In genomic region chr12:115468087-115468510, GRCh38 we compare ENCODE assay signal across 13 cellular contexts.
DNase-seq lines count a peak whose midpoint lies in the region; ATAC-seq, FAIRE-seq and TF ChIP-seq lines count a peak whose summit lies in the region.
"Had no signal": no experiment of that assay in that cellular context is flagged by ENCODE, and none has a peak within 500 bp of the region (broad histone marks: within the 10 kb centered on the region; RNA-seq: fewer than 3 reads in every experiment).

No MANE protein-coding gene starts in this region.

- TF ChIP-seq EP300 in K562 (IDR thresholded peaks at IDR 0.05; ENCODE audit: low read length), result no peak

- ATAC-seq in K562, result peak; percentile 51; the same call in 1 of the 3 replicates
- peak; percentile 99 for ATAC-seq in left lobe of liver
- no peak for ATAC-seq in GM21786 (IDR thresholded peaks at IDR 0.05; ENCODE audit: unreplicated experiment)
- no peak for ATAC-seq in HG02759 (IDR thresholded peaks at IDR 0.05; ENCODE audit: unreplicated experiment)

- H3K36me3 ChIP-seq in BJ (ENCODE audit: control insufficient read depth, insufficient read depth, low read length), result no peaks in the 10 kb centered on the region
- no peaks in the 10 kb centered on the region for H3K36me3 ChIP-seq in K562 (ENCODE audit: control insufficient read depth, insufficient read depth, low read length)

- H3K9ac ChIP-seq in K562 (ENCODE audit: insufficient read depth in 1 of 2, low read depth in 2 of 2, low read length in 2 of 2), result no peak overlapping the region
- H3K9ac ChIP-seq: parathyroid adenoma had no signal

- no peak for FAIRE-seq in K562 (lab: Jason Lieb, UNC)

- no peaks in the 10 kb centered on the region; a peak in 1 of 5 replicates for H3K4me1 ChIP-seq in K562 (replicated peaks in 1 of 2; ENCODE audit: control insufficient read depth in 2 of 2, insufficient read depth in 2 of 2, low read length in 2 of 2)
- H3K4me1 ChIP-seq: parathyroid adenoma had no signal

- in situ Hi-C loops in K562 (cut with MboI), result no loop called here

- H3K9me3 ChIP-seq in K562 (replicated peaks; ENCODE audit: control insufficient read depth, insufficient read depth, low read depth, low read length), result no peaks in the 10 kb centered on the region

- DNase-seq in BJ (ENCODE audit: low read depth) (no peak), M059J (ENCODE audit: low read depth) (peak; percentile 66), K562 (ENCODE audit: extremely low read depth in 1 of 4, low spot score in 3 of 4) (no peak), left lobe of liver (ENCODE audit: low spot score) (peak; percentile 71), NCI-H69 (lab: John Stamatoyannopoulos, UW) (no peak), inferior parietal cortex (ENCODE audit: extremely low spot score) (no peak)
- DNase-seq: amniotic stem cell, KG1 had no signal

- H3K9me1 ChIP-seq in K562 (ENCODE audit: control insufficient read depth, insufficient read depth, low read length), result no peaks in the 10 kb centered on the region

- CTCF ChIA-PET in BJ (lab: Yijun Ruan, JAX), result interaction anchor here (0.6 to 1.2 kb wide), 2 partner anchors 35 to 335 kb away, joined by 3 to 5 read pairs; no protein-coding TSS in a partner anchor
- CTCF ChIA-PET in K562 (lab: Yijun Ruan, JAX; ENCODE audit: low intra/inter-chr PET ratio), result interaction anchor here (0.6 kb wide), 1 partner anchor 805 kb away, joined by 3 read pairs; no protein-coding TSS in a partner anchor

- TF ChIP-seq CTCF in BJ (IDR thresholded peaks at IDR 0.05; ENCODE audit: insufficient read depth, low read depth, low read length) (peak; percentile 33), K562 (IDR thresholded peaks at IDR 0.05 in 2 of 3, conservative IDR thresholded peaks at IDR 0.05 in 1 of 3; ENCODE audit: insufficient read depth in 2 of 3, low read depth in 1 of 3, low read length in 3 of 3) (no peak)

- no peaks in the 10 kb centered on the region for H3K79me2 ChIP-seq in K562 (ENCODE audit: control insufficient read depth, insufficient read depth, low read length)
- H3K79me2 ChIP-seq: parathyroid adenoma had no signal

- TF ChIP-seq POLR2A in K562 (conservative IDR thresholded peaks at IDR 0.05), result no peak

- H3K4me3 ChIP-seq in BJ (ENCODE audit: low read depth, low read length) (no peak overlapping the region), K562 (no peak overlapping the region)

- BruUV-seq in K562 (replicated peaks; lab: Mats Ljungman, UMichigan), result no TSS peak

- H2AFZ ChIP-seq in K562 (ENCODE audit: low read depth, low read length), result no peak overlapping the region
- H2AFZ ChIP-seq: parathyroid adenoma had no signal

- intact Hi-C loops in K562 (cut with micrococcal nuclease), result no loop called here

- POLR2A ChIA-PET in BJ (lab: Charles Lee) (no interaction called here), K562 (lab: Yijun Ruan, JAX) (interaction anchor here (0.9 kb wide), 1 partner anchor 10 kb away, joined by 3 read pairs; no protein-coding TSS in a partner anchor)

- 0% methylated on average over 2 of the region's 4 CpGs for WGBS in K562 (ENCODE audit: insufficient coverage, low coverage, missing lambda C conversion rate)

- H3K27me3 ChIP-seq in BJ (ENCODE audit: control insufficient read depth, insufficient read depth, low read length), result no peaks in the 10 kb centered on the region
- no peaks in the 10 kb centered on the region; a peak in 1 of 5 replicates for H3K27me3 ChIP-seq in K562 (ENCODE audit: control insufficient read depth in 2 of 2, insufficient read depth in 2 of 2, low read length in 2 of 2)

- TF ChIP-seq RAD21 in K562 (CRISPR knock-in tag; conservative IDR thresholded peaks at IDR 0.05 in 1 of 2, IDR thresholded peaks at IDR 0.05 in 1 of 2), result peak in 1 of 2 experiments; percentile 5; a peak in 1 of 4 replicates

- no peak overlapping the region for H3K27ac ChIP-seq in K562 (ENCODE audit: extremely low read depth, low read depth, low read length)
- H3K27ac ChIP-seq: C4-2B, epithelial cell of prostate, parathyroid adenoma had no signal

- H4K20me1 ChIP-seq in K562 (replicated peaks; ENCODE audit: control insufficient read depth, insufficient read depth, low read length), result 0 out of 2 replicates have a peak, but pooled peaks cover 5% of the 10 kb centered on the region

- H3K4me2 ChIP-seq in K562 (ENCODE audit: insufficient read depth, low read length), result no peak overlapping the region

TF ChIP-seq in K562, 482 proteins besides CTCF, POLR2A, EP300 and RAD21:
- TF ChIP-seq ZNF165 (CRISPR knock-in tag; IDR thresholded peaks at IDR 0.05; ENCODE audit: borderline replicate concordance) (no peak), NFE2 (IDR thresholded peaks at IDR 0.05; ENCODE audit: low read depth) (0 out of 2 replicates have a peak, but pooled peaks have one; percentile 10)
- TF ChIP-seq, protein P1, sequence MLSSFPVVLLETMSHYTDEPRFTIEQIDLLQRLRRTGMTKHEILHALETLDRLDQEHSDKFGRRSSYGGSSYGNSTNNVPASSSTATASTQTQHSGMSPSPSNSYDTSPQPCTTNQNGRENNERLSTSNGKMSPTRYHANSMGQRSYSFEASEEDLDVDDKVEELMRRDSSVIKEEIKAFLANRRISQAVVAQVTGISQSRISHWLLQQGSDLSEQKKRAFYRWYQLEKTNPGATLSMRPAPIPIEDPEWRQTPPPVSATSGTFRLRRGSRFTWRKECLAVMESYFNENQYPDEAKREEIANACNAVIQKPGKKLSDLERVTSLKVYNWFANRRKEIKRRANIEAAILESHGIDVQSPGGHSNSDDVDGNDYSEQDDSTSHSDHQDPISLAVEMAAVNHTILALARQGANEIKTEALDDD (IDR thresholded peaks at IDR 0.05), result peak; percentile 63; the same call in 1 of the 2 replicates
TF ChIP-seq in K562: peak in this region for 2.

Comparison
In these comparisons a context has a peak if more than half of its experiments do, and no peak if none do; other contexts are left out.
1. DNase-seq: peak in M059J (single experiment) and left lobe of liver (single experiment); none in BJ (single experiment), K562 (0 of 4), NCI-H69 (single experiment) and inferior parietal cortex (single experiment).
2. ATAC-seq: peak in K562 (single experiment) and left lobe of liver (single experiment); none in GM21786 (single experiment) and HG02759 (single experiment).